Comparison of ENCODE assay signal across 2 cellular contexts in the genomic region with DNA sequence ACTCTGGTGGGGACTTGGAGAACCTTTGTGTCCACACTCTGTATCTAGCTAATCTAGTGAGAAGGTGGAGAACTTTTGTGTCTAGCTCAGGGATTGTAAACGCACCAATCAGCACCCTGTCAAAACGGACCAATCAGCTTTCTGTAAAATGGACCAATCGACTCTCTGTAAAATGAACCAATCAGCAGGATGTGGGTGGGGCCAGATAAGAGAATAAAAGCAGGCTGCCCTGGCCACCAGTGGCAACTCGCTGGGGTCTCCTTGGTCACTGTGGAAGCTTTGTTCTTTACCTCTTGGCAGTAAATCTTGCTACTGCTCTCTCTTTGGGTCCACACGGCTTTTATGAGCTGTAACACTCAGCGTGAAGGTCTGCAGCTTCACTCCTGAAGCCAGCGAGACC. TPM values are rescaled to one million over a fixed set of nuclear protein-coding genes. Genes with fewer than 3 reads are reported as not detected.
"Had no signal": no experiment of that assay in that cellular context is flagged by ENCODE, and none has a peak within 500 bp of the region (broad histone marks: within the 10 kb centered on the region; RNA-seq: fewer than 3 reads in every experiment).

No MANE protein-coding gene starts in this region.

RNA-seq across cellular contexts. Expression of gene TNFSF11, which starts 13.6 kb away (rescaled TPM):
- total RNA-seq: T-helper 1 cell treated with Interleukin-12 subunit alpha and Interleukin-12 subunit beta and Interleukin-4 antibody, amounts not matched to agents 30 ng/mL and 1 ng/mL, for 36 hours; T-helper 17 cell had no signal
